In the genomic region with DNA sequence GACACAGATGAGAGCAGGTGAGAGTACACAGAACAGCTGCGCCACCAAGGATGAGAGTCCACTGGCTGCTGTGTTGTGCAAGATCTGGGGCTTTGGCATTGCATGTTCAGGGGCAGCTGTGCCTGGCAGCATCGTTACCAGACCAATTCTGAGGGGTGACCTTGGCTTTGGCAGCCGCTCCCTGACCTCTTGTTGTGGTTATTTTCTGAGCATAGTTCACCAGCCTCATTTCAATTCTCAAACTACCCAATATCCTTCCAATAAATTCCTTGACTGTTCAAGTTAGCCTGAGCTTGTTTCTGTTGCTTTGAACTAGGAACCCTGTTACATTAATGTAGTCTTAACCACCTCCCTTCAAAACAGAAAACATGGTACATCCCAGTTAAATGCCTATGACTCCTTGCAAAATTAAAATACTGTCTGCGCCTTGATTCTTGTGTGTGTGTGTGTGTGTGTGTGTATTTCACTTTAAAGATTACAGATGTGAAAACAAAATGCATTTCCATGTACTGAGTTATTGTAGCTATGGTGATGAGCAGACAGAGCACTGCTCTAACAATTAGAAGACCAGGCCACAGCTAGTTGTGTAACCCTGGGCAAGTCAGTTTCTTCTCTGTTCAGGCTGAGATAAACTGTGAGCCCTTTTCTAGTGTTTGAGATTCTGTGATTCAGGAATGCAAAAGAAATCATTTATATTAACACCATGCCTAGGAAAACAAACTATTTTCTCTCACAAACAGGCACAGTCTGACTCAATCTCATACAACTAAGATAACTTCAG, we compare ENCODE assay signal across 16 cellular contexts.
A peak's percentile ranks its signal among the peaks of the same experiment; 100 is the strongest.
DNase-seq lines count a peak whose midpoint lies in the region; TF ChIP-seq lines count a peak whose summit lies in the region.
"Had no signal": no experiment of that assay in that cellular context is flagged by ENCODE, and none has a peak within 500 bp of the region (broad histone marks: within the 10 kb centered on the region; RNA-seq: fewer than 3 reads in every experiment).

No MANE protein-coding gene starts in this region.

- H3K4me1 ChIP-seq in Karpas-422 (ENCODE audit: low read length) = peaks cover 15% of the 10 kb centered on the region

- H3K4me2 ChIP-seq in Karpas-422 (ENCODE audit: low read depth, low read length, poor library complexity, severe bottlenecking) = no peak overlapping the region

- H3K4me1 Mint-ChIP-seq in activated T-helper 1 cell treated with anti-CD3 and anti-CD28 coated beads, Interleukin-12 subunit alpha, Interleukin-12 subunit beta, Interleukin-2, Interleukin-4 antibody, amounts not matched to agents 30 ng/mL and 10 ng/mL and 1 ng/mL, durations not matched to agents 14 hours and 24 hours and 36 hours (ENCODE audit: low read depth) = no peaks in the 10 kb centered on the region

- no peak overlapping the region for H3K27ac Mint-ChIP-seq in activated T-helper 1 cell treated with anti-CD3 and anti-CD28 coated beads, Interleukin-12 subunit alpha, Interleukin-12 subunit beta, Interleukin-2, Interleukin-4 antibody, amounts not matched to agents 30 ng/mL and 10 ng/mL and 1 ng/mL, durations not matched to agents 14 hours and 24 hours and 36 hours
- H3K27ac Mint-ChIP-seq: CD8-positive, alpha-beta T cell; stimulated activated naive CD8-positive, alpha-beta T cell treated with anti-CD3 and anti-CD28 coated beads, Interleukin-15, Interleukin-2, amounts not matched to agents 100 ng/mL and 50 ng/mL, for 24 hours had no signal

- no peaks in the 10 kb centered on the region for H3K79me2 ChIP-seq in Karpas-422 (ENCODE audit: low read length)

- TF ChIP-seq CTCF in fibroblast of pulmonary artery (IDR thresholded peaks at IDR 0.05; ENCODE audit: low read length, missing control alignments) = no peak

- no peaks in the 10 kb centered on the region for H3K9me3 ChIP-seq in Karpas-422 (ENCODE audit: low read length)
- H3K9me3 ChIP-seq: neutrophil had no signal

- H3K36me3 Mint-ChIP-seq in activated T-helper 1 cell treated with anti-CD3 and anti-CD28 coated beads, Interleukin-12 subunit alpha, Interleukin-12 subunit beta, Interleukin-2, Interleukin-4 antibody, amounts not matched to agents 30 ng/mL and 10 ng/mL and 1 ng/mL, durations not matched to agents 14 hours and 24 hours and 36 hours (ENCODE audit: low read depth) = no peaks in the 10 kb centered on the region
- H3K36me3 Mint-ChIP-seq: CD8-positive, alpha-beta T cell had no signal

- intact Hi-C loops in activated T-helper 1 cell treated with anti-CD3 and anti-CD28 coated beads, Interleukin-12 subunit alpha, Interleukin-12 subunit beta, Interleukin-2, Interleukin-4 antibody, amounts not matched to agents 30 ng/mL and 10 ng/mL and 1 ng/mL, durations not matched to agents 14 hours and 24 hours and 36 hours (cut with micrococcal nuclease) = no loop called here

- no peak overlapping the region for H3K27ac ChIP-seq in Karpas-422 (ENCODE audit: low read length)
- H3K27ac ChIP-seq: brain microvascular endothelial cell, neutrophil, skin epidermis had no signal

- H3K9ac ChIP-seq in Karpas-422 (ENCODE audit: low read length) = no peak overlapping the region

- H4K20me1 ChIP-seq in Karpas-422 (ENCODE audit: insufficient read depth, low read depth, low read length) = no peaks in the 10 kb centered on the region

- H3K9me2 ChIP-seq in Karpas-422 (replicated peaks; ENCODE audit: insufficient read depth, low read length) = no peaks in the 10 kb centered on the region

- peaks cover 12% of the 10 kb centered on the region for H3K27me3 Mint-ChIP-seq in activated T-helper 1 cell treated with anti-CD3 and anti-CD28 coated beads, Interleukin-12 subunit alpha, Interleukin-12 subunit beta, Interleukin-2, Interleukin-4 antibody, amounts not matched to agents 30 ng/mL and 10 ng/mL and 1 ng/mL, durations not matched to agents 14 hours and 24 hours and 36 hours (ENCODE audit: insufficient read depth)

- H3K4me3 Mint-ChIP-seq in activated T-helper 1 cell treated with anti-CD3 and anti-CD28 coated beads, Interleukin-12 subunit alpha, Interleukin-12 subunit beta, Interleukin-2, Interleukin-4 antibody, amounts not matched to agents 30 ng/mL and 10 ng/mL and 1 ng/mL, durations not matched to agents 14 hours and 24 hours and 36 hours = no peak overlapping the region
- H3K4me3 Mint-ChIP-seq: CD8-positive, alpha-beta T cell; stimulated activated naive CD8-positive, alpha-beta T cell treated with anti-CD3 and anti-CD28 coated beads, Interleukin-15, Interleukin-2, amounts not matched to agents 100 ng/mL and 50 ng/mL, for 24 hours had no signal

- H2AFZ ChIP-seq in Karpas-422 (ENCODE audit: low read length) = no peak overlapping the region

- no peaks in the 10 kb centered on the region for H3K27me3 ChIP-seq in Karpas-422 (ENCODE audit: low read length)

- DNase-seq in NCI-H1417 (lab: John Stamatoyannopoulos, UW) (peak; percentile 3 to 69 (median 32)), NCI-H1417 treated with DMSO at 0.1 percent for 48 hours (lab: John Stamatoyannopoulos, UW) (no peak), NCI-H524 treated with DMSO at 0.1 percent for 48 hours (lab: John Stamatoyannopoulos, UW) (peak; percentile 36), fibroblast of pulmonary artery (ENCODE audit: low read depth) (peak; percentile 15), retina (peak; percentile 59), Karpas-422 (no peak)
- no peak for DNase-seq in activated CD4-positive, alpha-beta T cell treated with anti-CD3 and anti-CD28 coated beads for 4 hours
- DNase-seq in activated T-helper 1 cell treated with anti-CD3 and anti-CD28 coated beads, Interleukin-12 subunit alpha, Interleukin-12 subunit beta, Interleukin-2, Interleukin-4 antibody, amounts not matched to agents 30 ng/mL and 10 ng/mL and 1 ng/mL, durations not matched to agents 14 hours and 24 hours and 36 hours (ENCODE audit: low spot score) = no peak
- DNase-seq: activated CD8-positive, alpha-beta memory T cell treated with anti-CD3 and anti-CD28 coated beads for 24 hours; activated effector memory CD4-positive, alpha-beta T cell treated with anti-CD3 and anti-CD28 coated beads, Interleukin-2, amount 50 U/mL, for 16 hours; brain microvascular endothelial cell; CD8-positive, alpha-beta T cell; NK-92 treated with Interleukin-12 subunit alpha and Interleukin-12 subunit beta, amount 100 ng/mL, for 24 hours had no signal

- no peaks in the 10 kb centered on the region for H3K9me3 Mint-ChIP-seq in activated T-helper 1 cell treated with anti-CD3 and anti-CD28 coated beads, Interleukin-12 subunit alpha, Interleukin-12 subunit beta, Interleukin-2, Interleukin-4 antibody, amounts not matched to agents 30 ng/mL and 10 ng/mL and 1 ng/mL, durations not matched to agents 14 hours and 24 hours and 36 hours
- H3K9me3 Mint-ChIP-seq: CD8-positive, alpha-beta T cell; stimulated activated naive CD8-positive, alpha-beta T cell treated with anti-CD3 and anti-CD28 coated beads, Interleukin-15, Interleukin-2, amounts not matched to agents 100 ng/mL and 50 ng/mL, for 24 hours had no signal

- H3K4me3 ChIP-seq in fibroblast of pulmonary artery (replicated peaks; ENCODE audit: low read depth, low read length) (no peak overlapping the region), Karpas-422 (ENCODE audit: low read length) (no peak overlapping the region)
- H3K4me3 ChIP-seq: skin epidermis had no signal

- no peaks in the 10 kb centered on the region for H3K36me3 ChIP-seq in Karpas-422 (ENCODE audit: insufficient read depth, low read length)
- H3K36me3 ChIP-seq: brain microvascular endothelial cell, neutrophil had no signal

Comparison
In these comparisons a context has a peak if more than half of its experiments do, and no peak if none do; other contexts are left out.
1. DNase-seq: peak in NCI-H1417 (3 of 3), NCI-H524 treated with DMSO at 0.1 percent for 48 hours (single experiment), fibroblast of pulmonary artery (single experiment) and retina (single experiment); none in NCI-H1417 treated with DMSO at 0.1 percent for 48 hours (single experiment), Karpas-422 (single experiment), activated CD4-positive, alpha-beta T cell treated with anti-CD3 and anti-CD28 coated beads for 4 hours (0 of 2) and activated T-helper 1 cell treated with anti-CD3 and anti-CD28 coated beads, Interleukin-12 subunit alpha, Interleukin-12 subunit beta, Interleukin-2, Interleukin-4 antibody, amounts not matched to agents 30 ng/mL and 10 ng/mL and 1 ng/mL, durations not matched to agents 14 hours and 24 hours and 36 hours (single experiment).